In the genomic region with DNA sequence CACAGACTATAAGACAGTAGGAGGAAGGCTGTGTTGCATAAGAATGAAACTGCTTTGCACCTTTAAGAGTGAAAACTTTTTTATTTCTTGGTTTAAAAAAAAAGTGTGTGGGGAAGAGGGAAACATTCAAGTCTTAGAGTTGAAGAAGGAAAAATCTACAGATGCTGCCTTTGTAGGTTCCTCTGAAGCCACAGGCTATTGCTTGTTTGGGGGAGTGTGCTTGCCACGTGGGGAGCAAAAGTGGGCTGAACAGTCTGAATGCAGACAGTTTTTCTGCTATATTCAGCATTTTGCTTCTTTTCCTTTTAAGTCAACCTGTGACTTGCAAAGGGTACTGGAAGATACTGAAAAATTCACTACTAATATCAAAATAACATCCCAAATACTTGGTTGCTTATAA, we compare ENCODE assay signal across 19 cellular contexts. TPM values are rescaled to one million over a fixed set of nuclear protein-coding genes. Genes with fewer than 3 reads are reported as not detected.
DNase-seq lines count a peak whose midpoint lies in the region; ATAC-seq and TF ChIP-seq lines count a peak whose summit lies in the region.
"Had no signal": no experiment of that assay in that cellular context is flagged by ENCODE, and none has a peak within 500 bp of the region (broad histone marks: within the 10 kb centered on the region; RNA-seq: fewer than 3 reads in every experiment).

No MANE protein-coding gene starts in this region.

- peaks cover 7% of the 10 kb centered on the region for H3K4me1 ChIP-seq in thymus (ENCODE audit: control insufficient read depth, insufficient read depth, low read length)
- H3K4me1 ChIP-seq: parathyroid adenoma had no signal

- H3K27me3 Mint-ChIP-seq in brain: peaks cover 2% of the 10 kb centered on the region

- H3K9me3 ChIP-seq in thymus (ENCODE audit: control insufficient read depth): no peaks in the 10 kb centered on the region
- H3K9me3 ChIP-seq: stomach had no signal

- peak overlapping the region; percentile 33 for H3K27ac ChIP-seq in thymus (ENCODE audit: low read depth)
- H3K27ac ChIP-seq: parathyroid adenoma had no signal

- peaks cover 50% of the 10 kb centered on the region for H3K36me3 Mint-ChIP-seq in brain

- peaks cover under 1% of the 10 kb centered on the region for H3K36me3 ChIP-seq in thymus (ENCODE audit: control insufficient read depth, insufficient read depth)

- WGBS in thymus: 3% methylated on average over 1 of the region's 1 CpG

- H3K9me3 Mint-ChIP-seq in brain: no peaks in the 10 kb centered on the region
- H3K9me3 Mint-ChIP-seq: activated B cell treated with CpG ODN at 0.5 μM for 24 hours; effector memory CD8-positive, alpha-beta T cell; HFFc6 had no signal

- peak overlapping the region in 4 of 5 experiments; percentile 25 to 69 (median 34) for H3K4me3 Mint-ChIP-seq in brain
- H3K4me3 Mint-ChIP-seq: activated B cell treated with CpG ODN at 0.5 μM for 24 hours; effector memory CD8-positive, alpha-beta T cell; HFFc6 had no signal

- DNase-seq in NOMO-1 treated with DMSO at 0.1 percent for 48 hours (lab: John Stamatoyannopoulos, UW; ENCODE audit: unreplicated experiment): peak; percentile 44
- DNase-seq in NOMO-1 treated with dmso at 0.1 percent for 144 hours (lab: John Stamatoyannopoulos, UW; ENCODE audit: unreplicated experiment): no peak
- DNase-seq in medulla oblongata (ENCODE audit: extremely low spot score): peak; percentile 82
- DNase-seq: 8988T; activated B cell treated with CpG ODN at 0.5 μM for 24 hours; activated gamma-delta T cell; effector memory CD8-positive, alpha-beta T cell; foreskin melanocyte; HFFc6; MM.1S; NCI-H2081 treated with DMSO at 0.1 percent for 48 hours; NCI-H526; stomach had no signal

- ATAC-seq in HG03196 (IDR thresholded peaks at IDR 0.05; ENCODE audit: unreplicated experiment) (no peak), GM18867 (IDR thresholded peaks at IDR 0.05; ENCODE audit: unreplicated experiment) (no peak), GM19023 (IDR thresholded peaks at IDR 0.05; ENCODE audit: unreplicated experiment) (no peak)
- ATAC-seq: effector memory CD8-positive, alpha-beta T cell had no signal

- no peaks in the 10 kb centered on the region for H3K27me3 ChIP-seq in thymus (ENCODE audit: control insufficient read depth, insufficient read depth)
- H3K27me3 ChIP-seq: stomach had no signal

- peak overlapping the region; percentile 17 to 87 (median 51) for H3K27ac Mint-ChIP-seq in brain
- H3K27ac Mint-ChIP-seq: activated B cell treated with CpG ODN at 0.5 μM for 24 hours; effector memory CD8-positive, alpha-beta T cell had no signal

- H3K4me1 Mint-ChIP-seq in brain: peaks cover 87% of the 10 kb centered on the region

- TF ChIP-seq CTCF in brain (conservative IDR thresholded peaks at IDR 0.05): no peak

- H3K4me3 ChIP-seq in thymus (ENCODE audit: low read length): no peak overlapping the region
- H3K4me3 ChIP-seq: stomach had no signal

RNA-seq across cellular contexts. Expression of a gene that starts 36.9 kb away (rescaled TPM):
- 7.3 TPM for polyA plus RNA-seq in brain (ENCODE audit: insufficient read depth, low read depth, low replicate concordance)
- 17.1 TPM for polyA plus RNA-seq in thymus
